In the genomic region with DNA sequence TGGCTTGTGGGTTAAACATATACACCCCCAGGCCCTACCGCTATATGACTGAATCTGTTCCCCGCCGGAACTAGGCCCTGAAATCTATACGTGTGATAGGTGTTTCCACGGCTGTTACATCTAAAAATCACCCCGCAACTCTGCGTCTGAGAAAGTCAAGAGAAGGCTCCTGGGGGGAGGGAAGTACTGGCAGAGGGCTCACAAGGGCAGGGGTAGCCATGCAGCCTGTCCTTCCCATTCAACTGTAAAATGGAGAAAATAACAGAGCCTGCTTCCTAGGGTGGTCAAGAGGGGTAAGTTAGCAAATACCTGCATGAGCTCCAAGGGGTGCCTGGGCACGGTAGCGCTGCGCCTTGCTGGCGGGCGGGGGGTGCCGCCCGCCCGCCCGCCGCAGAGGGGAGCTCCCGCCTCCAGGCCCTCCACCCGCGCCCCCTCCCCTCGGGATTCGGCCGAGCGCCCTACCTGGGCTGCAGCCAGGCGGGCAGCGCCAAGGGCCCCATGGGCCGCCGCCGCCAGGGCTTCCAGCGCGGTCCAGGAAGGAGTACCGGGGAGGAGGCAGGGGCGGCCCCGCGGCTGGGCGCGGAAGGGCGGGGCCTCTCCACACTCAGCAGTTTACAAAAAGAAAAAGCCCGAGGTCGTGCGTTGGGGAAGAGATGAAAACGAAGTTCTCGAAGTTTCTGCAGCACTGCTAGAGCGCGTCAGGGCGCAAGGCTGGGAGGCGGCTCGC, we compare ENCODE assay signal across 8 cellular contexts. TPM values are rescaled to one million over a fixed set of nuclear protein-coding genes. Genes with fewer than 3 reads are reported as not detected.
DNase-seq lines count a peak whose midpoint lies in the region; ATAC-seq and TF ChIP-seq lines count a peak whose summit lies in the region.

A gene with protein sequence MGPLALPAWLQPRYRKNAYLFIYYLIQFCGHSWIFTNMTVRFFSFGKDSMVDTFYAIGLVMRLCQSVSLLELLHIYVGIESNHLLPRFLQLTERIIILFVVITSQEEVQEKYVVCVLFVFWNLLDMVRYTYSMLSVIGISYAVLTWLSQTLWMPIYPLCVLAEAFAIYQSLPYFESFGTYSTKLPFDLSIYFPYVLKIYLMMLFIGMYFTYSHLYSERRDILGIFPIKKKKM (minus strand): TSS at position 550 of the 727 bp plus-strand sequence. CDS start 50 bp downstream, at position 500.

- no peak for TF ChIP-seq CTCF in lung (IDR thresholded peaks at IDR 0.05; ENCODE audit: control extremely low read depth, extremely low read depth)

- peak within 1 kb of the TSS; percentile 69 for H3K4me3 Mint-ChIP-seq in activated CD4-positive, alpha-beta T cell treated with anti-CD3 and anti-CD28 coated beads, Interleukin-2, amount 10 ng/mL, durations not matched to agents 24 days and 14 days

- in situ Hi-C loops in Caki2 (cut with HindIII; ENCODE audit: low pct_unique_long_range_greater_than_20kb, low sequenced_read_pairs): no loop called here

- peak within 1 kb of the TSS; percentile 78 for H3K27ac Mint-ChIP-seq in activated CD4-positive, alpha-beta T cell treated with anti-CD3 and anti-CD28 coated beads, Interleukin-2, amount 10 ng/mL, durations not matched to agents 24 days and 14 days

- CTCF ChIA-PET in HEK293T (lab: Yijun Ruan, JAX): no interaction called here

- ATAC-seq in GM19452 (IDR thresholded peaks at IDR 0.05; ENCODE audit: unreplicated experiment) (peak; percentile 71), HG03565 (IDR thresholded peaks at IDR 0.05; ENCODE audit: unreplicated experiment) (peak; percentile 52), lung (ENCODE audit: insufficient read depth, low FRiP score) (peak; percentile 90)

- H3K27me3 Mint-ChIP-seq in activated CD4-positive, alpha-beta T cell treated with anti-CD3 and anti-CD28 coated beads, Interleukin-2, amount 10 ng/mL, durations not matched to agents 24 days and 14 days: peaks cover 3% of the 10 kb centered on the region

- H3K27me3 ChIP-seq in duodenal mucosa (ENCODE audit: control insufficient read depth in 1 of 2, insufficient read depth in 2 of 2, low read length in 2 of 2): no peaks in the 10 kb centered on the region
- no peaks in the 10 kb centered on the region for H3K27me3 ChIP-seq in lung (ENCODE audit: control insufficient read depth, insufficient read depth)

- no peaks in the 10 kb centered on the region for H3K9me3 ChIP-seq in duodenal mucosa (ENCODE audit: control insufficient read depth in 1 of 2, low read length in 2 of 2)
- no peaks in the 10 kb centered on the region for H3K9me3 ChIP-seq in lung (ENCODE audit: control insufficient read depth in 2 of 2, insufficient read depth in 1 of 2, low read length in 1 of 2)

- peaks cover 0 to 3% of the 10 kb centered on the region in 2 donors for H3K4me1 ChIP-seq in duodenal mucosa (ENCODE audit: control insufficient read depth in 1 of 2, insufficient read depth in 2 of 2, low read length in 2 of 2)
- H3K4me1 ChIP-seq in lung (ENCODE audit: control insufficient read depth in 2 of 2, insufficient read depth in 2 of 2, low read length in 2 of 2): peaks cover 0 to 7% of the 10 kb centered on the region in 2 donors

- 2 to 6% methylated on average over 33 to 48 of the region's 48 CpGs for WGBS in lung, 2 donors

- H3K9me3 Mint-ChIP-seq in activated CD4-positive, alpha-beta T cell treated with anti-CD3 and anti-CD28 coated beads, Interleukin-2, amount 10 ng/mL, durations not matched to agents 24 days and 14 days: peaks cover 4% of the 10 kb centered on the region

- H3K36me3 ChIP-seq in duodenal mucosa (ENCODE audit: control insufficient read depth in 1 of 2, insufficient read depth in 2 of 2, low read length in 2 of 2) (no peaks in the 10 kb centered on the region), lung (ENCODE audit: control insufficient read depth in 2 of 2, insufficient read depth in 2 of 2, low read length in 2 of 2) (no peaks in the 10 kb centered on the region)

- peak; percentile 50 for DNase-seq in Caki2 (ENCODE audit: low read depth)
- peak; percentile 92 for DNase-seq in activated CD4-positive, alpha-beta T cell treated with anti-CD3 and anti-CD28 coated beads, Interleukin-2, amount 10 ng/mL, durations not matched to agents 24 days and 14 days
- DNase-seq in lung (ENCODE audit: low spot score): peak; percentile 48
- peak; percentile 3 for DNase-seq in stimulated activated CD8-positive, alpha-beta memory T cell treated with anti-CD3 and anti-CD28 coated beads, Interleukin-12 subunit alpha, Interleukin-12 subunit beta, amount 100 ng/mL, for 24 hours (ENCODE audit: extremely low read depth)
- DNase-seq in HEK293T (ENCODE audit: extremely low spot score): no peak

- peak within 1 kb of the TSS; percentile 49 to 57 for H3K9ac ChIP-seq in duodenal mucosa (ENCODE audit: low read depth in 1 of 2, low read length in 2 of 2)

- intact Hi-C loops in activated CD4-positive, alpha-beta T cell treated with anti-CD3 and anti-CD28 coated beads, Interleukin-2, amount 10 ng/mL, durations not matched to agents 24 days and 14 days (cut with micrococcal nuclease): loop anchor here (1.0 to 5.0 kb wide), 9 partner anchors 30 to 822 kb away; a partner anchor contains a TSS

- peaks cover 11% of the 10 kb centered on the region for H3K4me1 Mint-ChIP-seq in activated CD4-positive, alpha-beta T cell treated with anti-CD3 and anti-CD28 coated beads, Interleukin-2, amount 10 ng/mL, durations not matched to agents 24 days and 14 days

- H3K4me3 ChIP-seq in duodenal mucosa (ENCODE audit: low read depth in 1 of 2, low read length in 2 of 2): peak within 1 kb of the TSS; percentile 70 to 76
- peak within 1 kb of the TSS; percentile 5 for H3K4me3 ChIP-seq in lung

- POLR2A ChIA-PET in HEK293T (lab: Yijun Ruan, JAX): no interaction called here

- H3K36me3 Mint-ChIP-seq in activated CD4-positive, alpha-beta T cell treated with anti-CD3 and anti-CD28 coated beads, Interleukin-2, amount 10 ng/mL, durations not matched to agents 24 days and 14 days (ENCODE audit: low read depth): peaks cover 10% of the 10 kb centered on the region

- H3K27ac ChIP-seq in duodenal mucosa (ENCODE audit: low read depth, low read length) (peak within 1 kb of the TSS; percentile 44), lung (ENCODE audit: low read depth in 1 of 2, low read length in 1 of 2) (peak within 1 kb of the TSS in 1 of 2 donors; percentile 84)

TF ChIP-seq in HEK293T, 16 proteins besides CTCF, POLR2A, EP300 and RAD21:
- no peak for TF ChIP-seq FOXK2 (IDR thresholded peaks at IDR 0.05)
- no peak for TF ChIP-seq ZNF384 (IDR thresholded peaks at IDR 0.05)
- TF ChIP-seq LEF1 (IDR thresholded peaks at IDR 0.05; ENCODE audit: borderline replicate concordance): no peak
- TF ChIP-seq SUZ12 (IDR thresholded peaks at IDR 0.05): no peak
- TF ChIP-seq TARDBP (IDR thresholded peaks at IDR 0.05): no peak
- no peak for TF ChIP-seq L3MBTL2 (conservative IDR thresholded peaks at IDR 0.05)
- no peak for TF ChIP-seq CTBP1 (IDR thresholded peaks at IDR 0.05; ENCODE audit: borderline replicate concordance)
- no peak for TF ChIP-seq BHLHE40 (IDR thresholded peaks at IDR 0.05; ENCODE audit: borderline replicate concordance)
- no peak for TF ChIP-seq ARNT (IDR thresholded peaks at IDR 0.05)
- TF ChIP-seq HDGF (IDR thresholded peaks at IDR 0.05; ENCODE audit: borderline replicate concordance): no peak
- no peak for TF ChIP-seq FOXM1 (IDR thresholded peaks at IDR 0.05; ENCODE audit: borderline replicate concordance)
- TF ChIP-seq ELF4 (IDR thresholded peaks at IDR 0.05): no peak

RNA-seq across cellular contexts. Expression of the gene that starts here (rescaled TPM):
- 2.2 and 8.1 TPM in 2 replicates for total RNA-seq in Caki2 (2014; rRNA removed; shearing (Covaris generic); ENCODE audit: low replicate concordance)
- 2.8 and 3.0 TPM in 2 replicates for total RNA-seq in activated CD4-positive, alpha-beta T cell treated with anti-CD3 and anti-CD28 coated beads, Interleukin-2, amount 10 ng/mL, durations not matched to agents 24 days and 14 days
- total RNA-seq in lung: 10 to 100 TPM in 1 of 2 donors, 1 to 10 TPM in 1; 5.3 to 15.2 TPM
- polyA plus RNA-seq in lung: 1 to 10 TPM; 2.7 to 4.3 TPM
